Comparison of ENCODE assay signal across 8 cellular contexts in genomic region chr17:42779942-42780815, GRCh38. TPM values are rescaled to one million over a fixed set of nuclear protein-coding genes. Genes with fewer than 3 reads are reported as not detected.
DNase-seq lines count a peak whose midpoint lies in the region; ATAC-seq and TF ChIP-seq lines count a peak whose summit lies in the region.
"Had no signal": no experiment of that assay in that cellular context is flagged by ENCODE, and none has a peak within 500 bp of the region (broad histone marks: within the 10 kb centered on the region; RNA-seq: fewer than 3 reads in every experiment).

Gene WNK4 (plus strand): TSS chr17:42780610. CDS start chr17:42780699, 89 bp downstream.

- H3K27ac ChIP-seq in iPS DF 6.9 (ENCODE audit: low read length), result no peak within 1 kb of the TSS
- H3K27ac ChIP-seq in smooth muscle cell (ENCODE audit: low read depth), result no peak within 1 kb of the TSS

- H3K9me3 ChIP-seq in iPS DF 6.9 (ENCODE audit: control insufficient read depth, insufficient read depth, low read length) (no peaks in the 10 kb centered on the region), smooth muscle cell (replicated peaks; ENCODE audit: low read depth) (no peaks in the 10 kb centered on the region)

- H3F3A ChIP-seq in smooth muscle cell (ENCODE audit: low read depth), result peaks cover 4% of the 10 kb centered on the region

- H3K4me3 ChIP-seq in iPS DF 6.9 (ENCODE audit: low read length) (peak within 1 kb of the TSS; percentile 59), smooth muscle cell (peak within 1 kb of the TSS; percentile 60)
- H3K4me3 ChIP-seq: lung had no signal

- H3K9ac ChIP-seq in smooth muscle cell (ENCODE audit: low read depth), result no peak within 1 kb of the TSS

- H3K27ac Mint-ChIP-seq in HFFc6, result peak within 1 kb of the TSS; percentile 83
- H3K27ac Mint-ChIP-seq in activated T-helper 17 cell treated with anti-CD3 and anti-CD28 coated beads, Interleukin-2, amount 50 U/mL, for 72 hours, result no peak within 1 kb of the TSS

- H3K9me3 Mint-ChIP-seq in HFFc6, result no peaks in the 10 kb centered on the region
- H3K9me3 Mint-ChIP-seq in activated T-helper 17 cell treated with anti-CD3 and anti-CD28 coated beads, Interleukin-2, amount 50 U/mL, for 72 hours, result no peaks in the 10 kb centered on the region

- H4K20me1 ChIP-seq in smooth muscle cell (ENCODE audit: low read depth), result no peaks in the 10 kb centered on the region

- H3K27me3 Mint-ChIP-seq in HFFc6 (ENCODE audit: insufficient read depth), result no peaks in the 10 kb centered on the region; the same call in none of the 2 replicates
- peaks cover 28% of the 10 kb centered on the region for H3K27me3 Mint-ChIP-seq in activated T-helper 17 cell treated with anti-CD3 and anti-CD28 coated beads, Interleukin-2, amount 50 U/mL, for 72 hours

- H3K79me2 ChIP-seq in smooth muscle cell (ENCODE audit: low read depth), result no peaks in the 10 kb centered on the region

- TF ChIP-seq CTCF in HFFc6 (IDR thresholded peaks at IDR 0.05) (no peak), smooth muscle cell (IDR thresholded peaks at IDR 0.05; ENCODE audit: borderline replicate concordance, insufficient read depth, poor library complexity, severe bottlenecking) (no peak)

- H3K4me2 ChIP-seq in smooth muscle cell, result peak within 1 kb of the TSS; percentile 94

- peak within 1 kb of the TSS; percentile 98 for H3K4me3 Mint-ChIP-seq in HFFc6
- no peak within 1 kb of the TSS for H3K4me3 Mint-ChIP-seq in activated T-helper 17 cell treated with anti-CD3 and anti-CD28 coated beads, Interleukin-2, amount 50 U/mL, for 72 hours

- H3K36me3 ChIP-seq in iPS DF 6.9 (ENCODE audit: control insufficient read depth, insufficient read depth, low read length), result peaks cover 7% of the 10 kb centered on the region
- H3K36me3 ChIP-seq in smooth muscle cell (ENCODE audit: low read depth), result no peaks in the 10 kb centered on the region

- ATAC-seq in activated T-helper 17 cell treated with anti-CD3 and anti-CD28 coated beads, Interleukin-2, amount 50 U/mL, for 72 hours (replicated peaks), result peak; percentile 24
- ATAC-seq in HG03097 (IDR thresholded peaks at IDR 0.05; ENCODE audit: low FRiP score, unreplicated experiment), result no peak
- ATAC-seq in GM18858 (IDR thresholded peaks at IDR 0.05; ENCODE audit: unreplicated experiment), result no peak

- H3K36me3 Mint-ChIP-seq in HFFc6 (ENCODE audit: low read depth), result peaks cover 35% of the 10 kb centered on the region
- peaks cover 48% of the 10 kb centered on the region for H3K36me3 Mint-ChIP-seq in activated T-helper 17 cell treated with anti-CD3 and anti-CD28 coated beads, Interleukin-2, amount 50 U/mL, for 72 hours (ENCODE audit: low read depth)

- H2AFZ ChIP-seq in smooth muscle cell (ENCODE audit: low read depth), result peak within 1 kb of the TSS; percentile 37

- H3K4me1 ChIP-seq in iPS DF 6.9 (ENCODE audit: control insufficient read depth, insufficient read depth, low read length), result peaks cover 4% of the 10 kb centered on the region
- no peaks in the 10 kb centered on the region for H3K4me1 ChIP-seq in smooth muscle cell (ENCODE audit: low read depth)

- DNase-seq in HFFc6, result peak; percentile 50
- no peak for DNase-seq in iPS DF 6.9 (ENCODE audit: low read depth, low spot score)
- no peak for DNase-seq in smooth muscle cell (lab: John Stamatoyannopoulos, UW; ENCODE audit: unreplicated experiment)
- no peak for DNase-seq in activated naive CD4-positive, alpha-beta T cell treated with anti-CD3 and anti-CD28 coated beads, Interleukin-2, amount 50 U/mL, for 16 hours

- H3K4me1 Mint-ChIP-seq in HFFc6 (ENCODE audit: low read depth), result peaks cover 45% of the 10 kb centered on the region
- H3K4me1 Mint-ChIP-seq in activated T-helper 17 cell treated with anti-CD3 and anti-CD28 coated beads, Interleukin-2, amount 50 U/mL, for 72 hours, result peaks cover 15% of the 10 kb centered on the region

- no CpG with 5 or more reads among the region's 59 CpGs for WGBS in iPS DF 6.9 (ENCODE audit: insufficient coverage, insufficient read length)
- 8% methylated on average over 17 of the region's 59 CpGs for WGBS in smooth muscle cell (ENCODE audit: low lambda C conversion rate)

- H3K27me3 ChIP-seq in iPS DF 6.9 (ENCODE audit: control insufficient read depth, insufficient read depth, low read length) (peaks cover 9% of the 10 kb centered on the region; the same call in 1 of the 2 replicates), smooth muscle cell (ENCODE audit: low read depth) (peaks cover 28% of the 10 kb centered on the region)

RNA-seq across cellular contexts. Expression of gene WNK4, which starts in this region (rescaled TPM):
- total RNA-seq in HFFc6 (2021; fragmentation: NEBNext Ultra II Directional; extraction: Animal tissue kit (Norgen Biotek cat#: 25700)), result 10 to 100 TPM; 22.2 to 33.0 (median 24.3) TPM
- 1 to 10 TPM in 1 of 2 donors, under 1 TPM in 1; 0.41 to 1.5 TPM for total RNA-seq in activated T-helper 17 cell treated with anti-CD3 and anti-CD28 coated beads, Interleukin-2, amount 50 U/mL, for 72 hours
- 0.22 and 0.49 TPM in 2 replicates for total RNA-seq in smooth muscle cell
- 0.39 TPM in 1 of 2 replicates, not detected in the other for polyA plus RNA-seq in smooth muscle cell

Comparison
In these comparisons a context has a peak if more than half of its experiments do, and no peak if none do; other contexts are left out.
1. RNA of gene WNK4 (total RNA-seq): 22.2 to 33.0 TPM in HFFc6; 0.41 to 1.5 TPM in activated T-helper 17 cell treated with anti-CD3 and anti-CD28 coated beads, Interleukin-2, amount 50 U/mL, for 72 hours and 0.22 to 0.49 TPM in smooth muscle cell; every median in the first group is over 4 times any median in the second.